ENCODE assay signal across 14 cellular contexts in genomic region chr5:112025729-112026128, GRCh38.
DNase-seq lines count a peak whose midpoint lies in the region; ATAC-seq and TF ChIP-seq lines count a peak whose summit lies in the region.
"Had no signal": no experiment of that assay in that cellular context is flagged by ENCODE, and none has a peak within 500 bp of the region (broad histone marks: within the 10 kb centered on the region; RNA-seq: fewer than 3 reads in every experiment).

No MANE protein-coding gene starts in this region.

- intact Hi-C loops in posterior vena cava (cut with DNase I) = no loop called here

- TF ChIP-seq CTCF in GM20000 (IDR thresholded peaks at IDR 0.05; ENCODE audit: extremely low read depth, missing control alignments) = no peak

- peak; percentile 60 for ATAC-seq in GM18519 (IDR thresholded peaks at IDR 0.05; ENCODE audit: low FRiP score, unreplicated experiment)
- ATAC-seq in GM21423 (IDR thresholded peaks at IDR 0.05; ENCODE audit: unreplicated experiment) = peak; percentile 85
- peak; percentile 51 for ATAC-seq in HG03025 (IDR thresholded peaks at IDR 0.05; ENCODE audit: low FRiP score, unreplicated experiment)
- ATAC-seq in HG03565 (IDR thresholded peaks at IDR 0.05; ENCODE audit: unreplicated experiment) = peak; percentile 56
- ATAC-seq: Panc1 had no signal

- DNase-seq in epidermal melanocyte (ENCODE audit: insufficient read length, low spot score) = no peak
- no peak for DNase-seq in posterior vena cava (ENCODE audit: low spot score)
- no peak for DNase-seq in GM20000 (ENCODE audit: low spot score)
- DNase-seq in activated CD4-positive, CD25-positive, alpha-beta regulatory T cell treated with anti-CD3 and anti-CD28 coated beads, Interleukin-2, amount 50 U/mL, for 72 hours = no peak
- DNase-seq: activated B cell treated with CpG ODN at 0.5 μM for 24 hours; adrenal gland; COR-L47; stimulated activated CD8-positive, alpha-beta memory T cell treated with anti-CD3 and anti-CD28 coated beads, Interleukin-4, amount 100 ng/mL, for 48 hours; trophoblast cell had no signal
